Comparison of ENCODE assay signal across 29 cellular contexts in genomic region chr1:100006688-100007087, GRCh38.
"Had no signal": no experiment of that assay in that cellular context is flagged by ENCODE, and none has a peak within 500 bp of the region (broad histone marks: within the 10 kb centered on the region; RNA-seq: fewer than 3 reads in every experiment).

No MANE protein-coding gene starts in this region.

- H2AFZ ChIP-seq: PC-9 had no signal

- H3K4me3 ChIP-seq: PC-9, SJCRH30, SK-N-MC had no signal

- H3K4me2 ChIP-seq: KMS-11, PC-9 had no signal

- H3K27me3 ChIP-seq: SJCRH30 had no signal

- H3K27ac ChIP-seq: KMS-11, PC-9, RWPE1, SJCRH30, SK-N-MC had no signal

- H3K4me1 ChIP-seq: SJCRH30 had no signal

- ATAC-seq: Panc1, SK-N-SH treated with all-trans-retinoic acid at 6 μM for 48 hours had no signal

- H3K9ac ChIP-seq: KMS-11 had no signal

- DNase-seq: Karpas-422, KBM-7, MM.1S, MV-4-11, NCI-H1092, NCI-H1105, NCI-H1417 treated with DMSO at 0.1 percent for 48 hours, NCI-H1436 treated with DMSO at 0.1 percent for 48 hours, NCI-H1694 treated with DMSO at 0.1 percent for 48 hours, NCI-H187 treated with DMSO at 0.1 percent for 48 hours, NCI-H2029, NCI-H2081, NCI-H2171 treated with DMSO at 0.1 percent for 48 hours, NCI-H2227 treated with DMSO at 0.1 percent for 48 hours, NCI-H345, NCI-H446, NCI-H510A treated with DMSO at 0.1 percent for 48 hours, NCI-H524 treated with DMSO at 0.1 percent for 48 hours, NCI-H526 treated with DMSO at 0.1 percent for 48 hours, NCI-H774, PC-9, SHP77, SIG-M5, SJCRH30 had no signal
